ENCODE assay signal across 24 cellular contexts in the genomic region with DNA sequence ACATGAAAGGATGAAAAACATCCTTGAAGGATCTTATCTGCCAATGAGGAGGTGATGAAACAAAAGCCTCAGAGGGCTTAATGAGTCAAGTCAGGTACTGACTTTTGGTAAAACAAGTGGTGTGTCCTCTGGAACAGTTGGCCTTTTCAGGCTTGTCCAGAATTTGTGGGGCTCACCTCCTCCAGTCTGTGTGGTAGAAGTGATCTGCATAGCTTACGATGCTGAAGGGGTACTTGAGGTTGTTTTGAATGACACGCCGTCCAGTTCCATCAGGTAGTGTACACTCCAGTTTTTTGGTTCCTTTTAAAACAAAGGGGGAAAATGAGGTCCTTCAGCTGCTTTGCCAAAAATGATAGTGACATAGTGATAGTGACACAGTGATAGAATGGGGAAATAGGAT.
"Had no signal": no experiment of that assay in that cellular context is flagged by ENCODE, and none has a peak within 500 bp of the region (broad histone marks: within the 10 kb centered on the region; RNA-seq: fewer than 3 reads in every experiment).

No MANE protein-coding gene starts in this region.

- FAIRE-seq: endothelial cell of umbilical vein, keratinocyte, urothelium cell line had no signal

- H3K4me3 ChIP-seq: gastroesophageal sphincter, lower lobe of right lung, neural progenitor cell, psoas muscle, spleen, testis had no signal

- H2AFZ ChIP-seq: neural progenitor cell, parathyroid adenoma had no signal

- H3K27me3 ChIP-seq: gastroesophageal sphincter, neural progenitor cell, spleen, testis had no signal

- ATAC-seq: gastroesophageal sphincter, lower lobe of right lung, natural killer cell, psoas muscle, WTC11 had no signal

- H3K27ac Mint-ChIP-seq: activated T-helper 2 cell treated with anti-CD3 and anti-CD28 coated beads, Interferon-gamma antibody, Interleukin-2, Interleukin-4, amounts not matched to agents 10 μg/mL and 5 μg/mL and 100 μg/mL, durations not matched to agents 14 hours and 24 hours and 36 hours; natural killer cell; neural progenitor cell; WTC11 had no signal

- H3K4me1 Mint-ChIP-seq: brain, neural progenitor cell, WTC11 had no signal

- H3K79me2 ChIP-seq: parathyroid adenoma had no signal

- H3K4me1 ChIP-seq: parathyroid adenoma, psoas muscle, spleen had no signal

- H3K4me3 Mint-ChIP-seq: activated naive CD8-positive, alpha-beta T cell; brain; natural killer cell; neural progenitor cell; WTC11 had no signal

- H3K27ac ChIP-seq: lower lobe of right lung, neural progenitor cell, parathyroid adenoma, psoas muscle, spleen, testis had no signal

- H3K9me3 Mint-ChIP-seq: activated T-helper 2 cell treated with anti-CD3 and anti-CD28 coated beads, Interferon-gamma antibody, Interleukin-2, Interleukin-4, amounts not matched to agents 10 μg/mL and 5 μg/mL and 100 μg/mL, durations not matched to agents 14 hours and 24 hours and 36 hours; brain; natural killer cell; neural progenitor cell; WTC11 had no signal

- DNase-seq: activated CD4-positive, alpha-beta T cell treated with anti-CD3 and anti-CD28 coated beads, Interleukin-2, amount 50 U/mL, for 1 hour; activated T-cell treated with anti-CD3 and anti-CD28 coated beads for 4 hours; aorta; caudate nucleus; hippocampal formation; lower lobe of right lung; mesenchymal stem cell; natural killer cell; occipital lobe; psoas muscle; spleen; stimulated activated naive CD4-positive, alpha-beta T cell treated with Interleukin-2 at 50 U/mL for 16 hours; T-helper 2 cell; testis had no signal

- H3K27me3 Mint-ChIP-seq: activated naive CD8-positive, alpha-beta T cell; brain had no signal
